Comparison of ENCODE assay signal across 2 cellular contexts in the genomic region with DNA sequence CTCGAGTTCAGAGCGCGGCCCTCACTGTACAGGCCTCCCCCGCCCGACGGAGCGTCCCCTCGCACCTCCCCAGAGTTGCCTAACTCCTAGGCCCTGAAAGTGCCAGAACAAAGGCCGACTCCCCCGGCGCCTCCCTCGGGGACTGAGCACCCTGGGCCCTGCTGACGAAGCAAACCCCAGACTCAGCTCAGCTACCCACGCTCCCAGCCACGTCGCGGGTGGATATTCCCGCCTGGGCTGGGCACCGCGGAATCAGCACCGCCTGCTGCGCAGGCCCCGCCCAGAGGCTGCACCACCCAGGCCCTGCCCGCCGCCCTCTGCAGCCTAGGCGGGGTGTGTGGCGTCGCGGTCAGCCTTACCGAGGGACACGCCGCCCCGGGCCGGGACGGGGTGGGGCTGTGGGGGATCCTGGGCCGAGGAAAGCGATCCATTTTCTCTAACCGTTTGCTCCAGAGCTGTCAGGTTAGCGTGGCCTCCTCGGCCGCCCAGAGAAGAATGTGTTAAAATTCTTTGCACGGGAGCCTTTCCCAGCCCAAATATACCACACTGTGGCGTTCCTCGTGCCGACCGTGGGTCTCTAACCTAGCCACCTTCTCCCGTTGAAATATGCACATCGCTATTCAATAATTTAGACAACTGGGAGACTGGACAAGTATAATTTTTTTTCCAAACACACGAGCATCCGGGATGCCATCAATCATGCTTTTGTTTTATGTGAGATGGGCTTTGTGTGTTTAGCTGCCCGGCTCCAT.
TF ChIP-seq lines count a peak whose summit lies in the region.

No MANE protein-coding gene starts in this region.

TF ChIP-seq in H1, 55 proteins besides CTCF, POLR2A, EP300 and RAD21:
- TF ChIP-seq TEAD4 (IDR thresholded peaks at IDR 0.05; ENCODE audit: low read depth, low read length) (no peak), EZH2 (IDR thresholded peaks at IDR 0.05; ENCODE audit: low read depth, low read length, severe bottlenecking) (peak; percentile 16), CHD1 (IDR thresholded peaks at IDR 0.05; ENCODE audit: low read depth, low read length) (no peak), BACH1 (IDR thresholded peaks at IDR 0.05; ENCODE audit: low read length) (peak; percentile 61; the same call in 1 of the 2 replicates), SUZ12 (IDR thresholded peaks at IDR 0.05; ENCODE audit: low read length) (peak; percentile 61), CTBP2 (IDR thresholded peaks at IDR 0.05; ENCODE audit: borderline replicate concordance, insufficient read depth, insufficient read length, low read length) (peak; percentile 64), RNF2 (IDR thresholded peaks at IDR 0.05; ENCODE audit: borderline replicate concordance, low read depth, low read length, missing control alignments, poor library complexity, severe bottlenecking) (peak; percentile 78)
- TF ChIP-seq, protein P1, sequence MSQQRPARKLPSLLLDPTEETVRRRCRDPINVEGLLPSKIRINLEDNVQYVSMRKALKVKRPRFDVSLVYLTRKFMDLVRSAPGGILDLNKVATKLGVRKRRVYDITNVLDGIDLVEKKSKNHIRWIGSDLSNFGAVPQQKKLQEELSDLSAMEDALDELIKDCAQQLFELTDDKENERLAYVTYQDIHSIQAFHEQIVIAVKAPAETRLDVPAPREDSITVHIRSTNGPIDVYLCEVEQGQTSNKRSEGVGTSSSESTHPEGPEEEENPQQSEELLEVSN (IDR thresholded peaks at IDR 0.05) = peak; percentile 11; the same call in 1 of the 2 replicates

TF ChIP-seq in neural cell, 6 proteins besides CTCF, POLR2A, EP300 and RAD21:
- no peak for TF ChIP-seq SMC3 (conservative IDR thresholded peaks at IDR 0.05; ENCODE audit: poor library complexity)
- peak; percentile 22 for TF ChIP-seq POLR2AphosphoS5 (IDR thresholded peaks at IDR 0.05)
- no peak for TF ChIP-seq TAF1 (IDR thresholded peaks at IDR 0.05; ENCODE audit: low read depth)
